9 cellular contexts compared by ENCODE assay signal in genomic region chr16:26756633-26757032, GRCh38.
"Had no signal": no experiment of that assay in that cellular context is flagged by ENCODE, and none has a peak within 500 bp of the region (broad histone marks: within the 10 kb centered on the region; RNA-seq: fewer than 3 reads in every experiment).

No MANE protein-coding gene starts in this region.

- DNase-seq: GM23248, GOT3, H9, HCEC 1CT, HFFc6, Kasumi-1, KG1 had no signal

- H3K9ac ChIP-seq: GM23248 had no signal

- FAIRE-seq: H54, HTR-8/SVneo had no signal

- H3K27ac ChIP-seq: GM23248 had no signal

- H2AFZ ChIP-seq: GM23248 had no signal

- H3K4me3 ChIP-seq: GM23248 had no signal
